Comparison of ENCODE assay signal across 16 cellular contexts in the genomic region with DNA sequence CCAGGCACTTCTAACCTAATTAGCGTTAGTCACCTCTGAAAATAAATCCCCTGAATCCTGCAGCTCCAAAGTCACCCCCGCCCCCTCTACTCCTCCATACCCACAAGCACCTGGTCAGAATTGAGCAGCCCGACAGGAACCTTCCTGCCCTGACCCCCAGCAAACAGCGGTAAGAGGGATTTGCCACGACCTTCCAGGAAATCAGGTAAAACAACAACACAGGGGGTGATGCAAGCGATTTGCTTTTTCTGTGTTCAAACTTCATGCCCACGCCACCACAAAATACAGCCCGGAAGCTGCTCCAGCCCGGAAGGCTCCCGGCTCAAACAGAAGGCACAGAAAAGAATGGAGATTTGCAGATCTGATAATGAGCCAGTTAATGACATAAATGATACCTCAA.
DNase-seq lines count a peak whose midpoint lies in the region; ATAC-seq and TF ChIP-seq lines count a peak whose summit lies in the region.
"Had no signal": no experiment of that assay in that cellular context is flagged by ENCODE, and none has a peak within 500 bp of the region (broad histone marks: within the 10 kb centered on the region; RNA-seq: fewer than 3 reads in every experiment).

No MANE protein-coding gene starts in this region.

- H3K4me3 Mint-ChIP-seq in Calu3 (ENCODE audit: low read depth, unreplicated experiment), result peak overlapping the region; percentile 36
- H3K4me3 Mint-ChIP-seq: memory B cell had no signal

- H3K4me1 Mint-ChIP-seq in Calu3 (ENCODE audit: low read depth, unreplicated experiment), result peaks cover 9% of the 10 kb centered on the region
- H3K4me1 Mint-ChIP-seq: memory B cell had no signal

- DNase-seq in Calu3 (no peak), NCI-H2029 (lab: John Stamatoyannopoulos, UW) (peak; percentile 51), WERI-Rb-1 (peak; percentile 84), right lobe of liver (peak; percentile 50 to 56 (median 55)), cerebellar cortex (ENCODE audit: low spot score) (no peak), right atrium auricular region (ENCODE audit: low spot score) (no peak), RPMI8226 (no peak)
- DNase-seq: activated naive CD4-positive, alpha-beta T cell treated with anti-CD3 and anti-CD28 coated beads, Interleukin-2, amount 50 U/mL, for 16 hours; foreskin melanocyte; NCI-H1930; T-helper 1 cell; testis had no signal

- H3K27ac Mint-ChIP-seq in Calu3 (ENCODE audit: unreplicated experiment), result peak overlapping the region; percentile 4
- H3K27ac Mint-ChIP-seq: memory B cell had no signal

- no peaks in the 10 kb centered on the region for H3K27me3 ChIP-seq in WERI-Rb-1 (ENCODE audit: insufficient read depth, low read depth, severe bottlenecking)
- no peaks in the 10 kb centered on the region for H3K27me3 ChIP-seq in right lobe of liver
- H3K27me3 ChIP-seq in right atrium auricular region, result no peaks in the 10 kb centered on the region
- H3K27me3 ChIP-seq: testis had no signal

- CTCF ChIA-PET in Calu3 (lab: Charles Lee), result no interaction called here

- intact Hi-C loops in Calu3 (cut with micrococcal nuclease; ENCODE audit: unreplicated experiment), result no loop called here
- intact Hi-C loops in right lobe of liver (cut with DNase I), result no loop called here

- H3K36me3 Mint-ChIP-seq in Calu3 (ENCODE audit: insufficient read depth, unreplicated experiment), result peaks cover 4% of the 10 kb centered on the region
- H3K36me3 Mint-ChIP-seq: memory B cell had no signal

- peak; percentile 84 to 93 (median 88) for ATAC-seq in right lobe of liver
- ATAC-seq in HG03432 (IDR thresholded peaks at IDR 0.05; ENCODE audit: unreplicated experiment), result no peak
- ATAC-seq: right cardiac atrium had no signal

- H3K4me1 ChIP-seq in right lobe of liver (no peaks in the 10 kb centered on the region), right atrium auricular region (no peaks in the 10 kb centered on the region)
- H3K4me1 ChIP-seq: testis had no signal

- H3K27me3 Mint-ChIP-seq in Calu3 (ENCODE audit: unreplicated experiment), result no peaks in the 10 kb centered on the region
- H3K27me3 Mint-ChIP-seq: memory B cell had no signal

- H3K36me3 ChIP-seq in WERI-Rb-1 (no peaks in the 10 kb centered on the region), right lobe of liver (no peaks in the 10 kb centered on the region), right atrium auricular region (no peaks in the 10 kb centered on the region)

- H3K9me3 ChIP-seq in WERI-Rb-1 (ENCODE audit: severe bottlenecking) (peaks cover 7% of the 10 kb centered on the region), right lobe of liver (no peaks in the 10 kb centered on the region), right atrium auricular region (no peaks in the 10 kb centered on the region)
- H3K9me3 ChIP-seq: testis had no signal

- peaks cover 3% of the 10 kb centered on the region for H3K9me3 Mint-ChIP-seq in Calu3 (ENCODE audit: low read depth, unreplicated experiment)

- H3K4me3 ChIP-seq in WERI-Rb-1 (ENCODE audit: low read depth, low read length) (peak overlapping the region; percentile 40), right lobe of liver (peak overlapping the region; percentile 13 to 45 (median 41)), right atrium auricular region (no peak overlapping the region)
- H3K4me3 ChIP-seq: coronary artery had no signal

- TF ChIP-seq CTCF in Calu3 (IDR thresholded peaks at IDR 0.05; ENCODE audit: unreplicated experiment) (no peak), WERI-Rb-1 (IDR thresholded peaks at IDR 0.05; ENCODE audit: low read depth, low read length) (no peak), right lobe of liver (IDR thresholded peaks at IDR 0.05) (no peak), right atrium auricular region (IDR thresholded peaks at IDR 0.05) (no peak)

- TF ChIP-seq POLR2A in right lobe of liver (IDR thresholded peaks at IDR 0.05), result peak; percentile 35

- no TSS peak for BruUV-seq in Calu3 (replicated peaks; lab: Mats Ljungman, UMichigan)

- WGBS in right lobe of liver (ENCODE audit: insufficient coverage, low coverage, low lambda C conversion rate, missing lambda C conversion rate), result 15% methylated on average over 10 of the region's 10 CpGs

- H3K27ac ChIP-seq in WERI-Rb-1 (peak overlapping the region; percentile 71), right lobe of liver (peak overlapping the region in 2 of 3 donors; percentile 43 to 45), right atrium auricular region (no peak overlapping the region)
- H3K27ac ChIP-seq: coronary artery, testis had no signal

Comparison
In these comparisons a context has a peak if more than half of its experiments do, and no peak if none do; other contexts are left out.
1. DNase-seq: peak in NCI-H2029 (single experiment), WERI-Rb-1 (single experiment) and right lobe of liver (3 of 3); none in Calu3 (single experiment), cerebellar cortex (single experiment), right atrium auricular region (single experiment) and RPMI8226 (single experiment).
2. H3K27ac ChIP-seq: peak in WERI-Rb-1 (single experiment) and right lobe of liver (2 of 3); none in right atrium auricular region (0 of 2).
3. H3K4me3 ChIP-seq: peak in WERI-Rb-1 (single experiment) and right lobe of liver (3 of 3); none in right atrium auricular region (0 of 2).